Comparison of ENCODE assay signal across 1 cellular context in genomic region chr16:60107920-60108319, GRCh38.
TF ChIP-seq lines count a peak whose summit lies in the region.

No MANE protein-coding gene starts in this region.

TF ChIP-seq in WTC11, 78 proteins besides CTCF, POLR2A, EP300 and RAD21 (continued from another document):
- TF ChIP-seq E2F5 (CRISPR knock-in tag; IDR thresholded peaks at IDR 0.05), result no peak
- TF ChIP-seq ATF1 (CRISPR knock-in tag; IDR thresholded peaks at IDR 0.05), result no peak
- no peak for TF ChIP-seq IRF2 (CRISPR knock-in tag; IDR thresholded peaks at IDR 0.05; ENCODE audit: borderline replicate concordance, low read depth)
- TF ChIP-seq, protein P1, sequence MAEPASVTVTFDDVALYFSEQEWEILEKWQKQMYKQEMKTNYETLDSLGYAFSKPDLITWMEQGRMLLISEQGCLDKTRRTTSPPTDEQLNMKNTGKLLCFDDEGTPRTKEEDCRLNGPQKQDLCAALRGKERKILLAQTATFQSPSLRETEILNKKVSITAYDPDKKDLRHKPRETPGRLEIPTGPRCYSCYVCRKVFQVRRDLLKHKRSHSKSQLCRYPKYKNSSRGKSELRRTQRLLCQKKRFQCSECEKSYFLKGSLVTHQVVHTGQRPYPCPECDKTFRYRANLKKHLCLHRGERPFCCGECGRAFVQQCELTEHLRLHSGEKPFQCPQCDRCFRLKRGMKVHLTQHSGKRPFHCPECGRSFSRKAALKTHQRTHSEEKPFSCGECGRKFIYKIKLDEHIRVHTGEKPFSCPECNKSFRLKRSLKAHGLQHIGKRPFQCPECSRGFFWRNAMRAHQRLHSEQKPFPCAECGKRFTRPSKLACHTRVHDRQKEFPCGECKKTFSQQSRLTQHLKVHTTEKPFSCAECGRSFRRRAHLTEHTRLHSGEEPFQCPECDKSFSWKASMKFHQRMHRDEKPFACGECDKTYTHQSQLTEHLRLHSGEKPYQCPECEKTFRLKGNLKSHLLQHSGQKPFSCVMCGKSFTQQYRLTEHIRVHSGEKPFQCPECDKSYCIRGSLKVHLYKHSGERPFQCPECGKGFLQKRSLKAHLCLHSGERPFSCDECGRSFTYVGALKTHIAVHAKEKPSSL (CRISPR knock-in tag; conservative IDR thresholded peaks at IDR 0.05), result no peak
- TF ChIP-seq, protein P2, sequence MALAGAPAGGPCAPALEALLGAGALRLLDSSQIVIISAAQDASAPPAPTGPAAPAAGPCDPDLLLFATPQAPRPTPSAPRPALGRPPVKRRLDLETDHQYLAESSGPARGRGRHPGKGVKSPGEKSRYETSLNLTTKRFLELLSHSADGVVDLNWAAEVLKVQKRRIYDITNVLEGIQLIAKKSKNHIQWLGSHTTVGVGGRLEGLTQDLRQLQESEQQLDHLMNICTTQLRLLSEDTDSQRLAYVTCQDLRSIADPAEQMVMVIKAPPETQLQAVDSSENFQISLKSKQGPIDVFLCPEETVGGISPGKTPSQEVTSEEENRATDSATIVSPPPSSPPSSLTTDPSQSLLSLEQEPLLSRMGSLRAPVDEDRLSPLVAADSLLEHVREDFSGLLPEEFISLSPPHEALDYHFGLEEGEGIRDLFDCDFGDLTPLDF (CRISPR knock-in tag; IDR thresholded peaks at IDR 0.05), result no peak
- no peak for TF ChIP-seq GRHL2 (CRISPR knock-in tag; IDR thresholded peaks at IDR 0.05; ENCODE audit: insufficient replicate concordance, severe bottlenecking)
